11 cellular contexts compared by ENCODE assay signal in the genomic region with DNA sequence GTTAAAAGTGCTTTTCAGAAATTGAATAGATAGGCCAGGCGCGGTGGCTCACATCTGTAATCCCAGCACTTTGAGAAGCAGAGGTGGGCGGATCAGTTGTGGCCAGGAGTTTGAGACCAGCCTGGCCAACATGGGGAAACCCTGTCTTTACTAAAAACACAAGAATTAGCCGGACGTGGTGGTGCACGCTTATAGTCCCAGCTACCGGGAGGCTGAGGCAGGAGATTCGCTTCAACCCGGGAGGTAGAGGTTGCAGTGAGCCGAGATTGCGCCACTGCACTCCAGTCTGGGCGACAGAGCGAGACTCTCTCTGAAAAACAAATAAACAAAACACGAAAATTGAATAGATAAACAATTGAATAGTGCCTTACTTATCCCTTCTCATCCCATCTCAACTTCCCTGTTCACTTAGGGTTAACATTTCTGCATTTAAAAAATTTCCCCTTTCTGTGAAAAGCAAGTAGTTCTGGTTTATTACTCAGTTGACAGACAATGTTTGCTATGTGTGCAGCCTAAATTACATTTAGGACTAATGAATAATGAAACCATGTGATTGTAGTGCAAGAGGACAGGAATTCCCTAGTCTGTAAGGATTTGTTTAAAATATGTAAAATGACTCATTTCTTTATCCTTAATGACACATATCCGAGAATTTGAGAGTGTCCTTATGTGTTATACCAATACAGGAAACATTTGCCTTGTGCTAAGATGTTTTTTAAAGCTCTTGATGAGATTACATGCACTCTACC. TPM values are rescaled to one million over a fixed set of nuclear protein-coding genes. Genes with fewer than 3 reads are reported as not detected.
DNase-seq lines count a peak whose midpoint lies in the region; ATAC-seq and TF ChIP-seq lines count a peak whose summit lies in the region.
"Had no signal": no experiment of that assay in that cellular context is flagged by ENCODE, and none has a peak within 500 bp of the region (broad histone marks: within the 10 kb centered on the region; RNA-seq: fewer than 3 reads in every experiment).

No MANE protein-coding gene starts in this region.

- no peaks in the 10 kb centered on the region for H3K27me3 ChIP-seq in CD4-positive, alpha-beta T cell (ENCODE audit: control insufficient read depth, insufficient read depth, low read length)
- H3K27me3 ChIP-seq: heart right ventricle had no signal

- no peaks in the 10 kb centered on the region for H3K27me3 Mint-ChIP-seq in activated CD4-positive, alpha-beta memory T cell treated with anti-CD3 and anti-CD28 coated beads for 36 hours
- no peaks in the 10 kb centered on the region for H3K27me3 Mint-ChIP-seq in activated CD4-positive, alpha-beta memory T cell treated with anti-CD3 and anti-CD28 coated beads, Interleukin-2, amount 10 ng/mL, durations not matched to agents 7 days and 5 days
- H3K27me3 Mint-ChIP-seq in CD4-positive, alpha-beta T cell, result no peaks in the 10 kb centered on the region

- H4K20me1 ChIP-seq in OCI-LY7 (ENCODE audit: insufficient read depth, low read length), result peaks cover 16% of the 10 kb centered on the region; the same call in 1 of the 2 replicates

- no TSS peak for BruUV-seq in OCI-LY7 (replicated peaks; lab: Mats Ljungman, UMichigan)

- no peak overlapping the region for H3K27ac Mint-ChIP-seq in activated CD4-positive, alpha-beta memory T cell treated with anti-CD3 and anti-CD28 coated beads for 36 hours
- no peak overlapping the region for H3K27ac Mint-ChIP-seq in activated CD4-positive, alpha-beta memory T cell treated with anti-CD3 and anti-CD28 coated beads, Interleukin-2, amount 10 ng/mL, durations not matched to agents 7 days and 5 days
- no peak overlapping the region for H3K27ac Mint-ChIP-seq in CD4-positive, alpha-beta T cell

- no peak overlapping the region for H3K4me3 Mint-ChIP-seq in activated CD4-positive, alpha-beta memory T cell treated with anti-CD3 and anti-CD28 coated beads for 36 hours
- no peak overlapping the region for H3K4me3 Mint-ChIP-seq in activated CD4-positive, alpha-beta memory T cell treated with anti-CD3 and anti-CD28 coated beads, Interleukin-2, amount 10 ng/mL, durations not matched to agents 7 days and 5 days
- no peak overlapping the region for H3K4me3 Mint-ChIP-seq in CD4-positive, alpha-beta T cell

- no peak overlapping the region for H3K4me3 ChIP-seq in OCI-LY7 (ENCODE audit: low read depth, low read length, poor library complexity, severe bottlenecking)
- H3K4me3 ChIP-seq: heart right ventricle had no signal

- H3K9me3 Mint-ChIP-seq in activated CD4-positive, alpha-beta memory T cell treated with anti-CD3 and anti-CD28 coated beads for 36 hours, result peaks cover 5% of the 10 kb centered on the region
- H3K9me3 Mint-ChIP-seq in activated CD4-positive, alpha-beta memory T cell treated with anti-CD3 and anti-CD28 coated beads, Interleukin-2, amount 10 ng/mL, durations not matched to agents 7 days and 5 days, result peaks cover 4% of the 10 kb centered on the region
- H3K9me3 Mint-ChIP-seq in CD4-positive, alpha-beta T cell, result peaks cover 4% of the 10 kb centered on the region

- intact Hi-C loops in activated CD4-positive, alpha-beta memory T cell treated with anti-CD3 and anti-CD28 coated beads for 36 hours (cut with micrococcal nuclease), result no loop called here
- intact Hi-C loops in OCI-LY7 (cut with micrococcal nuclease; ENCODE audit: unreplicated experiment), result no loop called here
- intact Hi-C loops in CD4-positive, alpha-beta T cell (cut with DNase I, micrococcal nuclease), result no loop called here

- TF ChIP-seq CTCF in OCI-LY7 (conservative IDR thresholded peaks at IDR 0.05; ENCODE audit: low read length), result no peak
- no peak for TF ChIP-seq CTCF in CD4-positive, alpha-beta T cell (IDR thresholded peaks at IDR 0.05)

- H3K4me2 ChIP-seq in OCI-LY7 (ENCODE audit: low read length), result peak overlapping the region; percentile 29

- DNase-seq in activated CD4-positive, alpha-beta memory T cell treated with anti-CD3 and anti-CD28 coated beads for 36 hours, result peak; percentile 32
- no peak for DNase-seq in activated CD4-positive, alpha-beta memory T cell treated with anti-CD3 and anti-CD28 coated beads, Interleukin-2, amount 10 ng/mL, durations not matched to agents 7 days and 5 days
- DNase-seq in OCI-LY7 (ENCODE audit: low spot score) (no peak), fibroblast of gingiva (ENCODE audit: low read depth) (peak; percentile 88), SKM-1 (lab: John Stamatoyannopoulos, UW; ENCODE audit: unreplicated experiment) (no peak)
- DNase-seq in stimulated activated naive CD8-positive, alpha-beta T cell treated with anti-CD3 and anti-CD28 coated beads, Interleukin-15, Interleukin-2, amounts not matched to agents 100 U/mL and 50 U/mL, for 24 hours, result no peak
- no peak for DNase-seq in CD4-positive, alpha-beta T cell
- DNase-seq: activated CD4-positive, alpha-beta T cell treated with anti-CD3 and anti-CD28 coated beads, Interleukin-2, amount 50 U/mL, for 1 hour; heart right ventricle; stimulated activated CD4-positive, alpha-beta T cell treated with anti-CD3 and anti-CD28 coated beads, Interleukin-1b, Interleukin-23, amount 100 ng/mL, for 48 hours had no signal

- H3K36me3 Mint-ChIP-seq in activated CD4-positive, alpha-beta memory T cell treated with anti-CD3 and anti-CD28 coated beads for 36 hours, result peaks cover 5% of the 10 kb centered on the region
- peaks cover 21% of the 10 kb centered on the region for H3K36me3 Mint-ChIP-seq in activated CD4-positive, alpha-beta memory T cell treated with anti-CD3 and anti-CD28 coated beads, Interleukin-2, amount 10 ng/mL, durations not matched to agents 7 days and 5 days (ENCODE audit: low read depth)
- H3K36me3 Mint-ChIP-seq in CD4-positive, alpha-beta T cell (ENCODE audit: low read depth), result peaks cover 18% of the 10 kb centered on the region

- peaks cover 21% of the 10 kb centered on the region for H3K36me3 ChIP-seq in OCI-LY7 (ENCODE audit: insufficient read depth, low read length)
- H3K36me3 ChIP-seq: heart right ventricle had no signal

- POLR2A ChIA-PET in activated CD4-positive, alpha-beta memory T cell treated with anti-CD3 and anti-CD28 coated beads for 36 hours (lab: Charles Lee), result interaction anchor here (1.1 kb wide), 1 partner anchor 13 kb away, joined by 3 read pairs; no protein-coding TSS in a partner anchor
- POLR2A ChIA-PET in activated CD4-positive, alpha-beta memory T cell treated with anti-CD3 and anti-CD28 coated beads, Interleukin-2, amount 10 ng/mL, durations not matched to agents 7 days and 5 days (lab: Charles Lee), result no interaction called here
- POLR2A ChIA-PET in OCI-LY7 (lab: Charles Lee), result interaction anchor here (0.7 kb wide), 1 partner anchor 97 kb away, joined by 3 read pairs; no protein-coding TSS in a partner anchor
- POLR2A ChIA-PET in CD4-positive, alpha-beta T cell (lab: Charles Lee), result no interaction called here

- 0 out of 2 replicates have a peak, but pooled peaks cover 8% of the 10 kb centered on the region for H3K9me3 ChIP-seq in OCI-LY7 (ENCODE audit: low read length)
- no peaks in the 10 kb centered on the region for H3K9me3 ChIP-seq in CD4-positive, alpha-beta T cell (ENCODE audit: control insufficient read depth, low read length)

- H2AFZ ChIP-seq in OCI-LY7 (ENCODE audit: low read length), result no peak overlapping the region

- peaks cover 37% of the 10 kb centered on the region for H3K4me1 Mint-ChIP-seq in activated CD4-positive, alpha-beta memory T cell treated with anti-CD3 and anti-CD28 coated beads for 36 hours (ENCODE audit: low read depth)
- H3K4me1 Mint-ChIP-seq in activated CD4-positive, alpha-beta memory T cell treated with anti-CD3 and anti-CD28 coated beads, Interleukin-2, amount 10 ng/mL, durations not matched to agents 7 days and 5 days, result peaks cover 30% of the 10 kb centered on the region
- peaks cover 48% of the 10 kb centered on the region for H3K4me1 Mint-ChIP-seq in CD4-positive, alpha-beta T cell (ENCODE audit: low read depth)

- ATAC-seq in stimulated activated naive CD8-positive, alpha-beta T cell treated with anti-CD3 and anti-CD28 coated beads, Interleukin-15, Interleukin-2, amounts not matched to agents 100 U/mL and 50 U/mL, for 24 hours, result peak; percentile 23
- ATAC-seq in GM21367 (IDR thresholded peaks at IDR 0.05; ENCODE audit: unreplicated experiment), result no peak
- ATAC-seq in CD4-positive, alpha-beta T cell (ENCODE audit: poor library complexity), result no peak

- no peaks in the 10 kb centered on the region for H3K9me2 ChIP-seq in OCI-LY7 (ENCODE audit: insufficient read depth, low read length)

- peaks cover 72% of the 10 kb centered on the region for H3K79me2 ChIP-seq in OCI-LY7 (ENCODE audit: insufficient read depth, low read depth, low read length)

- CTCF ChIA-PET in activated CD4-positive, alpha-beta memory T cell treated with anti-CD3 and anti-CD28 coated beads for 36 hours (lab: Charles Lee), result interaction anchor here (2.0 kb wide), 1 partner anchor 15 kb away, joined by 11 read pairs; no protein-coding TSS in a partner anchor
- CTCF ChIA-PET in activated CD4-positive, alpha-beta memory T cell treated with anti-CD3 and anti-CD28 coated beads, Interleukin-2, amount 10 ng/mL, durations not matched to agents 7 days and 5 days (lab: Charles Lee), result interaction anchor here (1.8 kb wide), 1 partner anchor 15 kb away, joined by 3 read pairs; no protein-coding TSS in a partner anchor
- CTCF ChIA-PET in OCI-LY7 (lab: Charles Lee; ENCODE audit: unreplicated experiment), result no interaction called here
- CTCF ChIA-PET in CD4-positive, alpha-beta T cell (lab: Charles Lee), result interaction anchor here (1.8 kb wide), 1 partner anchor 15 kb away, joined by 4 read pairs; no protein-coding TSS in a partner anchor

- peaks cover 39% of the 10 kb centered on the region for H3K4me1 ChIP-seq in OCI-LY7 (ENCODE audit: insufficient read depth, low read length, poor library complexity, severe bottlenecking)

- H3K27ac ChIP-seq in OCI-LY7 (ENCODE audit: low read depth, low read length, poor library complexity, severe bottlenecking), result no peak overlapping the region
- H3K27ac ChIP-seq in CD4-positive, alpha-beta T cell (ENCODE audit: low read depth, low read length), result no peak overlapping the region

RNA-seq across cellular contexts. Expression of a gene that starts 6.0 kb away (rescaled TPM):
- 10 to 100 TPM; 14.3 to 14.9 TPM for total RNA-seq in activated CD4-positive, alpha-beta memory T cell treated with anti-CD3 and anti-CD28 coated beads for 36 hours
- 10 to 100 TPM; 18.6 to 19.1 TPM for total RNA-seq in activated CD4-positive, alpha-beta memory T cell treated with anti-CD3 and anti-CD28 coated beads, Interleukin-2, amount 10 ng/mL, durations not matched to agents 7 days and 5 days
- total RNA-seq in OCI-LY7 (2014; rRNA removed; shearing (Covaris generic)), result 16.4 and 16.9 TPM in 2 replicates
- total RNA-seq in OCI-LY7 (2022), result 18.0 and 19.9 TPM in 2 replicates
- 10 to 100 TPM; 15.2 to 15.5 TPM for total RNA-seq in CD4-positive, alpha-beta T cell

RNA-seq across cellular contexts. Expression of a gene that starts 23.5 kb away (rescaled TPM):
- not detected for total RNA-seq in activated CD4-positive, alpha-beta memory T cell treated with anti-CD3 and anti-CD28 coated beads for 36 hours
- not detected for total RNA-seq in activated CD4-positive, alpha-beta memory T cell treated with anti-CD3 and anti-CD28 coated beads, Interleukin-2, amount 10 ng/mL, durations not matched to agents 7 days and 5 days
- total RNA-seq in OCI-LY7 (2014; rRNA removed; shearing (Covaris generic)), result not detected in 2 replicates
- not detected in 2 replicates for total RNA-seq in OCI-LY7 (2022)
- total RNA-seq in CD4-positive, alpha-beta T cell, result not detected

Comparison
In these comparisons a context has a peak if more than half of its experiments do, and no peak if none do; other contexts are left out.
1. DNase-seq: peak in activated CD4-positive, alpha-beta memory T cell treated with anti-CD3 and anti-CD28 coated beads for 36 hours (single experiment) and fibroblast of gingiva (single experiment); none in activated CD4-positive, alpha-beta memory T cell treated with anti-CD3 and anti-CD28 coated beads, Interleukin-2, amount 10 ng/mL, durations not matched to agents 7 days and 5 days (single experiment), OCI-LY7 (single experiment), stimulated activated naive CD8-positive, alpha-beta T cell treated with anti-CD3 and anti-CD28 coated beads, Interleukin-15, Interleukin-2, amounts not matched to agents 100 U/mL and 50 U/mL, for 24 hours (single experiment), SKM-1 (single experiment) and CD4-positive, alpha-beta T cell (0 of 10).
2. POLR2A ChIA-PET loops: an anchor here in activated CD4-positive, alpha-beta memory T cell treated with anti-CD3 and anti-CD28 coated beads for 36 hours (1.1 kb wide) and OCI-LY7 (0.7 kb wide); none called in activated CD4-positive, alpha-beta memory T cell treated with anti-CD3 and anti-CD28 coated beads, Interleukin-2, amount 10 ng/mL, durations not matched to agents 7 days and 5 days and CD4-positive, alpha-beta T cell.